In the genomic region with DNA sequence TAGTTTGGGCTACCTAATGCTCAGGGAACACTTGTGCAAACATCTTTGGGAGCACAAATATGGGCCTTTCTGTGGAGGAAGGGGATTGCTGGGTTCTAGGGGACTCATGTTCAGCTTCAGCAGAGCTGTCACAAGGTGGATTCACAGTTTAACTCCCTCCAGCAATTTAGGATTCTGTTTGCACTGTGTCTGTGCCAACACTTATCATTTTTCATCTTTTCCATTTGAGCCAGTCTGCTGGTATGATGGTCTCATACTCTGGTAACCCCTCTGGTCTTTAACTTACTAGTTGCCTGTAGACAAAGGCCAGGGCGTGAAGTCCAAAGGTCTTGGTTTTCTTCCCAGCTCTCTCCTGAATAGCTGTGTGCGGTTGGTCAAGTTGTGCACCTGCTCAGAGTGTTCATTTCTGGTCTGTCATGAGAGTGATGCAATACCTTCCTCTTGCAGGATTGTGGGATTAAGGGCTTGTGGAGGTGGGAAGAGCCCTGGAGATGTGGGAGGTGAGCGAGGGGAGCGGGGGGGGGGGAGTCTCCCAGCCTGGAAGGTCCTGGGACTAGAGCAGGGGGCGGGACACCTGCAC, we compare ENCODE assay signal across 1 cellular context.
A peak's percentile ranks its signal among the peaks of the same experiment; 100 is the strongest.
TF ChIP-seq lines count a peak whose summit lies in the region.

No MANE protein-coding gene starts in this region.

TF ChIP-seq in HepG2, 621 proteins besides CTCF, POLR2A, EP300 and RAD21 (continued from another document and continues in another):
- TF ChIP-seq ZC3H4 (CRISPR knock-in tag; IDR thresholded peaks at IDR 0.05; ENCODE audit: borderline replicate concordance) (no peak), ZBTB40 (IDR thresholded peaks at IDR 0.05) (no peak), ZBTB40 (CRISPR knock-in tag; IDR thresholded peaks at IDR 0.05) (no peak), YEATS4 (CRISPR knock-in tag; IDR thresholded peaks at IDR 0.05; ENCODE audit: borderline replicate concordance) (no peak), MED8 (CRISPR knock-in tag; IDR thresholded peaks at IDR 0.05; ENCODE audit: insufficient replicate concordance) (no peak), NR3C1 (CRISPR knock-in tag; IDR thresholded peaks at IDR 0.05) (no peak), ISX (CRISPR knock-in tag; conservative IDR thresholded peaks at IDR 0.05) (no peak), ZFY (CRISPR knock-in tag; IDR thresholded peaks at IDR 0.05) (no peak), MEIS2 (CRISPR knock-in tag; IDR thresholded peaks at IDR 0.05) (no peak), WIZ (CRISPR knock-in tag; IDR thresholded peaks at IDR 0.05) (no peak), ATM (IDR thresholded peaks at IDR 0.05; ENCODE audit: borderline replicate concordance) (no peak), SP5 (CRISPR knock-in tag; IDR thresholded peaks at IDR 0.05; ENCODE audit: borderline replicate concordance, low read depth) (no peak; the same call in 1 of the 2 replicates), SKI (IDR thresholded peaks at IDR 0.05; ENCODE audit: partially characterized antibody) (no peak), RFXANK (CRISPR knock-in tag; IDR thresholded peaks at IDR 0.05) (no peak), SMARCC2 (IDR thresholded peaks at IDR 0.05) (no peak), KLF9 (CRISPR knock-in tag; IDR thresholded peaks at IDR 0.05; ENCODE audit: low read depth) (no peak), HOXA7 (CRISPR knock-in tag; IDR thresholded peaks at IDR 0.05) (no peak), TAF15 (IDR thresholded peaks at IDR 0.05; ENCODE audit: low read depth, low read length, poor library complexity, severe bottlenecking) (no peak), SNAPC2 (CRISPR knock-in tag; IDR thresholded peaks at IDR 0.05) (no peak), PRMT3 (CRISPR knock-in tag; IDR thresholded peaks at IDR 0.05; ENCODE audit: borderline replicate concordance, low read depth) (no peak), KLF16 (CRISPR knock-in tag; IDR thresholded peaks at IDR 0.05) (peak in 1 of 2 experiments; percentile 50; a peak in 1 of 4 replicates), KAT7 (CRISPR knock-in tag; IDR thresholded peaks at IDR 0.05; ENCODE audit: borderline replicate concordance) (no peak), KLF6 (CRISPR knock-in tag; IDR thresholded peaks at IDR 0.05) (0 out of 2 replicates have a peak, but pooled peaks have one; percentile 31), ELF3 (CRISPR knock-in tag; IDR thresholded peaks at IDR 0.05) (0 out of 2 replicates have a peak, but pooled peaks have one; percentile 16), CHCHD3 (CRISPR knock-in tag; IDR thresholded peaks at IDR 0.05) (no peak), ZBTB42 (CRISPR knock-in tag; IDR thresholded peaks at IDR 0.05) (no peak), HMGXB4 (CRISPR knock-in tag; IDR thresholded peaks at IDR 0.05; ENCODE audit: borderline replicate concordance in 1 of 2, low read depth in 1 of 2) (no peak), SP140L (CRISPR knock-in tag; IDR thresholded peaks at IDR 0.05; ENCODE audit: borderline replicate concordance) (no peak), ETV6 (CRISPR knock-in tag; conservative IDR thresholded peaks at IDR 0.05) (no peak), ZNF816 (CRISPR knock-in tag; IDR thresholded peaks at IDR 0.05; ENCODE audit: borderline replicate concordance) (no peak), RORA (CRISPR knock-in tag; IDR thresholded peaks at IDR 0.05) (no peak), ZNF180 (CRISPR knock-in tag; IDR thresholded peaks at IDR 0.05; ENCODE audit: borderline replicate concordance, low read depth) (no peak), ATF7 (IDR thresholded peaks at IDR 0.05) (peak; percentile 66), ATF7 (CRISPR knock-in tag; IDR thresholded peaks at IDR 0.05) (no peak), SALL1 (CRISPR knock-in tag; IDR thresholded peaks at IDR 0.05) (peak; percentile 74), ZFP82 (CRISPR knock-in tag; IDR thresholded peaks at IDR 0.05; ENCODE audit: borderline replicate concordance) (no peak), SIN3A (IDR thresholded peaks at IDR 0.05; ENCODE audit: borderline replicate concordance, low read depth, low read length) (no peak), SCMH1 (CRISPR knock-in tag; IDR thresholded peaks at IDR 0.05; ENCODE audit: borderline replicate concordance) (no peak), FOXM1 (CRISPR knock-in tag; IDR thresholded peaks at IDR 0.05) (no peak), YEATS2 (CRISPR knock-in tag; IDR thresholded peaks at IDR 0.05; ENCODE audit: borderline replicate concordance) (no peak), LCORL (IDR thresholded peaks at IDR 0.05) (no peak), LCORL (CRISPR knock-in tag; IDR thresholded peaks at IDR 0.05) (no peak), ZNF549 (CRISPR knock-in tag; IDR thresholded peaks at IDR 0.05) (no peak), ZNF569 (CRISPR knock-in tag; IDR thresholded peaks at IDR 0.05; ENCODE audit: borderline replicate concordance) (no peak), ZNF773 (CRISPR knock-in tag; IDR thresholded peaks at IDR 0.05; ENCODE audit: borderline replicate concordance) (no peak), ERF (CRISPR knock-in tag; IDR thresholded peaks at IDR 0.05) (no peak), HDAC2 (CRISPR knock-in tag; IDR thresholded peaks at IDR 0.05) (peak; percentile 48; the same call in 1 of the 2 replicates), FOXK1 (CRISPR knock-in tag; IDR thresholded peaks at IDR 0.05; ENCODE audit: borderline replicate concordance, low read depth) (peak; percentile 19; the same call in 1 of the 2 replicates), ZNF354B (CRISPR knock-in tag; IDR thresholded peaks at IDR 0.05) (no peak)
- TF ChIP-seq, protein P1, sequence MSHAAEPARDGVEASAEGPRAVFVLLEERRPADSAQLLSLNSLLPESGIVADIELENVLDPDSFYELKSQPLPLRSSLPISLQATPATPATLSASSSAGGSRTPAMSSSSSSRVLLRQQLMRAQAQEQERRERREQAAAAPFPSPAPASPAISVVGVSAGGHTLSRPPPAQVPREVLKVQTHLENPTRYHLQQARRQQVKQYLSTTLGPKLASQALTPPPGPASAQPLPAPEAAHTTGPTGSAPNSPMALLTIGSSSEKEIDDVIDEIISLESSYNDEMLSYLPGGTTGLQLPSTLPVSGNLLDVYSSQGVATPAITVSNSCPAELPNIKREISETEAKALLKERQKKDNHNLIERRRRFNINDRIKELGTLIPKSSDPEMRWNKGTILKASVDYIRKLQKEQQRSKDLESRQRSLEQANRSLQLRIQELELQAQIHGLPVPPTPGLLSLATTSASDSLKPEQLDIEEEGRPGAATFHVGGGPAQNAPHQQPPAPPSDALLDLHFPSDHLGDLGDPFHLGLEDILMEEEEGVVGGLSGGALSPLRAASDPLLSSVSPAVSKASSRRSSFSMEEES (CRISPR knock-in tag; IDR thresholded peaks at IDR 0.05) = no peak
- TF ChIP-seq, protein P2, sequence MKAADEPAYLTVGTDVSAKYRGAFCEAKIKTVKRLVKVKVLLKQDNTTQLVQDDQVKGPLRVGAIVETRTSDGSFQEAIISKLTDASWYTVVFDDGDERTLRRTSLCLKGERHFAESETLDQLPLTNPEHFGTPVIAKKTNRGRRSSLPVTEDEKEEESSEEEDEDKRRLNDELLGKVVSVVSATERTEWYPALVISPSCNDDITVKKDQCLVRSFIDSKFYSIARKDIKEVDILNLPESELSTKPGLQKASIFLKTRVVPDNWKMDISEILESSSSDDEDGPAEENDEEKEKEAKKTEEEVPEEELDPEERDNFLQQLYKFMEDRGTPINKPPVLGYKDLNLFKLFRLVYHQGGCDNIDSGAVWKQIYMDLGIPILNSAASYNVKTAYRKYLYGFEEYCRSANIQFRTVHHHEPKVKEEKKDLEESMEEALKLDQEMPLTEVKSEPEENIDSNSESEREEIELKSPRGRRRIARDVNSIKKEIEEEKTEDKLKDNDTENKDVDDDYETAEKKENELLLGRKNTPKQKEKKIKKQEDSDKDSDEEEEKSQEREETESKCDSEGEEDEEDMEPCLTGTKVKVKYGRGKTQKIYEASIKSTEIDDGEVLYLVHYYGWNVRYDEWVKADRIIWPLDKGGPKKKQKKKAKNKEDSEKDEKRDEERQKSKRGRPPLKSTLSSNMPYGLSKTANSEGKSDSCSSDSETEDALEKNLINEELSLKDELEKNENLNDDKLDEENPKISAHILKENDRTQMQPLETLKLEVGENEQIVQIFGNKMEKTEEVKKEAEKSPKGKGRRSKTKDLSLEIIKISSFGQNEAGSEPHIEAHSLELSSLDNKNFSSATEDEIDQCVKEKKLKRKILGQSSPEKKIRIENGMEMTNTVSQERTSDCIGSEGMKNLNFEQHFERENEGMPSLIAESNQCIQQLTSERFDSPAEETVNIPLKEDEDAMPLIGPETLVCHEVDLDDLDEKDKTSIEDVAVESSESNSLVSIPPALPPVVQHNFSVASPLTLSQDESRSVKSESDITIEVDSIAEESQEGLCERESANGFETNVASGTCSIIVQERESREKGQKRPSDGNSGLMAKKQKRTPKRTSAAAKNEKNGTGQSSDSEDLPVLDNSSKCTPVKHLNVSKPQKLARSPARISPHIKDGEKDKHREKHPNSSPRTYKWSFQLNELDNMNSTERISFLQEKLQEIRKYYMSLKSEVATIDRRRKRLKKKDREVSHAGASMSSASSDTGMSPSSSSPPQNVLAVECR (CRISPR knock-in tag; IDR thresholded peaks at IDR 0.05; ENCODE audit: borderline replicate concordance) = no peak; the same call in 1 of the 2 replicates
